21 cellular contexts compared by ENCODE assay signal in the genomic region with DNA sequence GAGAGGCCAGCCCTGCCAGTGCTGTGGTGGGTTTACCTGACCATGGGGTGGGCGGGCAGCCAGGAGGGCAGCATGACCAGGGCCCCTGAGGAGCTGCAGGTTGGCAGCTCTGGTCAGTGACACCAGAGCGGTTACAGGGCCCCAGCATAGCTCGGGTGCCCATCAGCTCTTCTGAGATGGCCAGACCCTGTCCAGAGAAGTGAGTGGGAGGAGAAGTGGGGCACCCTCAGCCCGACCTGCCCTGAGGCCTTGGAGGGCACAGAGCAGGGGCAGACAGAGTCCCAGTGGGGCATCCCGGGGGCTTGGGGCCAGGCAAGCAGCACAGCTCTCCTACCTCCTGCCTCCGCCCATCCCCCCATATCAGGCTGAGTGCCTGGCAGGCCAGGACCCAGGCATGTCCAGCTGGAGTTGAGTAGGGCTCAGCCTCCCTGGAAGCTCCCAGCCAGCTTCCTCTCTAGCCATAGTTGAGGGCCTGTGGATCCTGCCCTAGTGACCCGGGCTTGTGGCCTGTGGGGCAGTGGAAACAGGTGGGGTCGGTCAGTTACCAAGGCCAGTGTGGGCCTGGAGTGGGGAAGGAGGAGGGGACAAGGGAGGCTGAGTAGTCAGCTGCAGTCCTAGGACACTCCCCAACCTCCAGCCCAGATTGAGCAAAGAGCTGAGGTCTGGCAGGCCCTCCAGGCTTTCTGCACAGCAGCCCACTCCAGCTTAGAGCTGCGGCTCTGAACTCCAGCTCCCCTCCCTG.
"Had no signal": no experiment of that assay in that cellular context is flagged by ENCODE, and none has a peak within 500 bp of the region (broad histone marks: within the 10 kb centered on the region; RNA-seq: fewer than 3 reads in every experiment).

No MANE protein-coding gene starts in this region.

- H3K27ac ChIP-seq: ascending aorta, heart right ventricle, neural progenitor cell, prostate gland, right atrium auricular region, suprapubic skin, transverse colon, uterus had no signal

- H3K4me1 ChIP-seq: ascending aorta, neural progenitor cell, prostate gland, transverse colon, uterus had no signal

- H3K36me3 ChIP-seq: ascending aorta, neural progenitor cell, prostate gland, transverse colon, uterus had no signal

- DNase-seq: activated CD4-positive, alpha-beta T cell treated with anti-CD3 and anti-CD28 coated beads, Interleukin-2, amount 50 U/mL, for 1 hour; activated CD4-positive, CD25-positive, alpha-beta regulatory T cell treated with anti-CD3 and anti-CD28 coated beads, Interleukin-2, amount 50 U/mL, for 72 hours; activated CD8-positive, alpha-beta memory T cell treated with anti-CD3 and anti-CD28 coated beads, Interleukin-2, amount 50 U/mL, for 4 hours; activated effector memory CD4-positive, alpha-beta T cell treated with Interleukin-2 at 50 U/mL for 16 hours; activated naive CD4-positive, alpha-beta T cell treated with anti-CD3 and anti-CD28 coated beads, Interleukin-2, amount 50 U/mL, for 16 hours; activated T-cell treated with anti-CD3 and anti-CD28 coated beads, Interleukin-2, amount 50 U/mL, for 48 hours; cerebellar nuclear complex; effector CD8-positive, alpha-beta T cell; small intestine; stimulated activated CD4-positive, alpha-beta T cell treated with anti-CD3 and anti-CD28 coated beads, Interleukin-4, amount 100 ng/mL, for 1 hour; stimulated activated naive CD8-positive, alpha-beta T cell treated with anti-CD3 and anti-CD28 coated beads, Interleukin-15, amount 100 ng/mL, for 72 hours; transverse colon; uterus had no signal

- H3K4me3 ChIP-seq: ascending aorta, heart right ventricle, lung, neural progenitor cell, prostate gland, right atrium auricular region, suprapubic skin, transverse colon, uterus had no signal

- H3K27me3 ChIP-seq: ascending aorta, heart right ventricle, neural progenitor cell, right atrium auricular region, suprapubic skin, transverse colon, uterus had no signal

- H3K9me3 ChIP-seq: ascending aorta, heart right ventricle, prostate gland, right atrium auricular region, suprapubic skin, transverse colon, uterus had no signal

- ATAC-seq: esophagus mucosa; heart right ventricle; stimulated activated naive CD8-positive, alpha-beta T cell treated with anti-CD3 and anti-CD28 coated beads, Interleukin-15, amount 100 ng/mL, for 72 hours had no signal
